ENCODE assay signal across 8 cellular contexts in the genomic region with DNA sequence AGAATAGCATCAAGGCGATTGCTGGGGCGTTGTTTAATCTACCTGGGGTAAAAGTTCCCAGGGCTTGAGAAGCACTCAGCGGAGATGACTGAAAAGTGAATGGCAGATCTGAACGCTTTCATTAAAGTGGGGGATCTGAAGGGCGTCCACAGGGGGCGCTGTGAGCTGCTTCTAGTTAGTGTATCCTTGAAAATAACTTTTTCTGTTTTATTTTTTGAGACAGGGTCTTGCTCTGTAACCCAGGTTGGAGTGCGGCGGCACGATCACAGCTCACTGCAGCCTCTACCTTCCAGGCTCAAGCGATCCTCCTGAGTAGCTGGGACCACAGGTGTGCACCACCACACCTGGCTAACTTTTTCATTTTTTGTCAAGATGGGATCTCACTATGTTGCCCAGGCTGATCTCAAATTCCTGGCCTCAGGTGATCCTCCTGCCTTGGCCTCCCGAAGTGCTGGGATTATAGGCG.
DNase-seq lines count a peak whose midpoint lies in the region; ATAC-seq and TF ChIP-seq lines count a peak whose summit lies in the region.

No MANE protein-coding gene starts in this region.

- no peak for ATAC-seq in HG03095 (IDR thresholded peaks at IDR 0.05; ENCODE audit: unreplicated experiment)
- ATAC-seq in GM18868 (IDR thresholded peaks at IDR 0.05; ENCODE audit: unreplicated experiment): no peak

- no peak overlapping the region for H3K4me3 Mint-ChIP-seq in neural progenitor cell

- H3K36me3 ChIP-seq in Karpas-422 (ENCODE audit: insufficient read depth, low read length): peaks cover 5% of the 10 kb centered on the region; the same call in 1 of the 2 replicates
- peaks cover 0 to 37% of the 10 kb centered on the region in 2 donors for H3K36me3 ChIP-seq in adrenal gland (replicated peaks in 1 of 2)
- H3K36me3 ChIP-seq in neural progenitor cell: no peaks in the 10 kb centered on the region

- H3K4me2 ChIP-seq in Karpas-422 (ENCODE audit: low read depth, low read length, poor library complexity, severe bottlenecking): no peak overlapping the region
- no peak overlapping the region for H3K4me2 ChIP-seq in neural progenitor cell

- no peaks in the 10 kb centered on the region for H3K9me3 ChIP-seq in Karpas-422 (ENCODE audit: low read length)
- no peaks in the 10 kb centered on the region for H3K9me3 ChIP-seq in adrenal gland (replicated peaks in 1 of 3)
- H3K9me3 ChIP-seq in neural progenitor cell (ENCODE audit: low read depth): no peaks in the 10 kb centered on the region

- H3K36me3 Mint-ChIP-seq in neural progenitor cell: peaks cover 17% of the 10 kb centered on the region

- peak; percentile 27 for DNase-seq in EH (ENCODE audit: low read depth)
- DNase-seq in Karpas-422: peak; percentile 71
- peak in 1 of 7 donors; percentile 53 for DNase-seq in adrenal gland
- DNase-seq in neural progenitor cell (ENCODE audit: low spot score): peak; percentile 54
- no peak for DNase-seq in germinal center (ENCODE audit: low spot score)
- DNase-seq in DMS79 (lab: John Stamatoyannopoulos, UW): no peak

- H3K27me3 Mint-ChIP-seq in neural progenitor cell (ENCODE audit: insufficient read depth, low read depth): peaks cover 4% of the 10 kb centered on the region

- H3K27ac Mint-ChIP-seq in neural progenitor cell: no peak overlapping the region

- H4K20me1 ChIP-seq in Karpas-422 (ENCODE audit: insufficient read depth, low read depth, low read length): no peaks in the 10 kb centered on the region
- H4K20me1 ChIP-seq in neural progenitor cell (ENCODE audit: low read depth): no peaks in the 10 kb centered on the region

- TF ChIP-seq POLR2A in adrenal gland (IDR thresholded peaks at IDR 0.05): no peak

- peaks cover 17% of the 10 kb centered on the region for H3F3A ChIP-seq in neural progenitor cell (ENCODE audit: low read depth)

- H3K4me1 ChIP-seq in Karpas-422 (ENCODE audit: low read length) (no peaks in the 10 kb centered on the region), adrenal gland (replicated peaks in 1 of 2) (no peaks in the 10 kb centered on the region), neural progenitor cell (peaks cover 6% of the 10 kb centered on the region)

- peak in 4 of 6 experiments; percentile 6 to 36 (median 22) for TF ChIP-seq CTCF in adrenal gland (IDR thresholded peaks at IDR 0.05)
- TF ChIP-seq CTCF in neural progenitor cell (IDR thresholded peaks at IDR 0.05): peak; percentile 62

- H3K27me3 ChIP-seq in Karpas-422 (ENCODE audit: low read length) (no peaks in the 10 kb centered on the region), adrenal gland (no peaks in the 10 kb centered on the region), neural progenitor cell (no peaks in the 10 kb centered on the region)

- H2AFZ ChIP-seq in Karpas-422 (ENCODE audit: low read length): no peak overlapping the region
- H2AFZ ChIP-seq in neural progenitor cell (replicated peaks): no peak overlapping the region

- H3K27ac ChIP-seq in Karpas-422 (ENCODE audit: low read length): no peak overlapping the region
- H3K27ac ChIP-seq in adrenal gland: no peak overlapping the region
- no peak overlapping the region for H3K27ac ChIP-seq in neural progenitor cell

- H3K9me3 Mint-ChIP-seq in neural progenitor cell: no peaks in the 10 kb centered on the region

- H3K4me1 Mint-ChIP-seq in neural progenitor cell: no peaks in the 10 kb centered on the region

- no peak overlapping the region for H3K9ac ChIP-seq in Karpas-422 (ENCODE audit: low read length)
- no peak overlapping the region for H3K9ac ChIP-seq in neural progenitor cell

- WGBS in adrenal gland, 4 donors: 89 to 97% (median 93%) methylated on average over 12 of the region's 12 CpGs

- H3K9me2 ChIP-seq in Karpas-422 (replicated peaks; ENCODE audit: insufficient read depth, low read length): no peaks in the 10 kb centered on the region

- H3K79me2 ChIP-seq in Karpas-422 (ENCODE audit: low read length) (no peaks in the 10 kb centered on the region), neural progenitor cell (ENCODE audit: low read depth) (no peaks in the 10 kb centered on the region)

- intact Hi-C loops in adrenal gland (cut with DNase I): no loop called here

- no peak overlapping the region for H3K4me3 ChIP-seq in Karpas-422 (ENCODE audit: low read length)
- no peak overlapping the region for H3K4me3 ChIP-seq in adrenal gland
- no peak overlapping the region for H3K4me3 ChIP-seq in neural progenitor cell

Comparison
In these comparisons a context has a peak if more than half of its experiments do, and no peak if none do; other contexts are left out.
1. DNase-seq: peak in EH (single experiment), Karpas-422 (single experiment) and neural progenitor cell (single experiment); none in germinal center (single experiment) and DMS79 (single experiment).